ENCODE assay signal across 11 cellular contexts in genomic region chr1:4027492-4028138, GRCh38.
DNase-seq lines count a peak whose midpoint lies in the region; ATAC-seq and TF ChIP-seq lines count a peak whose summit lies in the region.
"Had no signal": no experiment of that assay in that cellular context is flagged by ENCODE, and none has a peak within 500 bp of the region (broad histone marks: within the 10 kb centered on the region; RNA-seq: fewer than 3 reads in every experiment).

No MANE protein-coding gene starts in this region.

- peaks cover 2% of the 10 kb centered on the region for H3K27me3 Mint-ChIP-seq in endodermal cell (ENCODE audit: insufficient read depth)

- 45 to 53% methylated on average over 6 to 16 of the region's 16 CpGs for WGBS in endodermal cell (ENCODE audit: insufficient coverage in 1 of 2, insufficient read length in 1 of 2), 2 experiments
- 23 to 27% methylated on average over 12 to 16 of the region's 16 CpGs for WGBS in body of pancreas, 2 donors
- 35 to 49% methylated on average over 16 of the region's 16 CpGs for WGBS in lower leg skin, 2 donors

- H3K4me3 Mint-ChIP-seq in endodermal cell: no peak overlapping the region

- in situ Hi-C loops in GM13977 (cut with MboI; ENCODE audit: low pct_unique_long_range_greater_than_20kb, low sequenced_read_pairs, unreplicated experiment): no loop called here

- H3K27ac ChIP-seq in endodermal cell (ENCODE audit: low read depth, low read length): no peak overlapping the region
- H3K27ac ChIP-seq in body of pancreas: no peak overlapping the region
- H3K27ac ChIP-seq: hepatocyte had no signal

- H3K27me3 ChIP-seq in endodermal cell (ENCODE audit: control insufficient read depth, insufficient read depth, low read length, poor library complexity, severe bottlenecking): no peaks in the 10 kb centered on the region
- no peaks in the 10 kb centered on the region for H3K27me3 ChIP-seq in body of pancreas

- H3K36me3 ChIP-seq in endodermal cell (ENCODE audit: control insufficient read depth, insufficient read depth, low read length): no peaks in the 10 kb centered on the region
- H3K36me3 ChIP-seq in body of pancreas (replicated peaks in 1 of 2; ENCODE audit: insufficient read depth in 1 of 2, low read depth in 2 of 2): no peaks in the 10 kb centered on the region

- H3K9me3 ChIP-seq in endodermal cell (ENCODE audit: control insufficient read depth, low read length): no peaks in the 10 kb centered on the region
- H3K9me3 ChIP-seq in body of pancreas: peaks cover 0 to 3% (median 0%) of the 10 kb centered on the region in 3 donors

- ATAC-seq in GM19372 (IDR thresholded peaks at IDR 0.05; ENCODE audit: low read depth, unreplicated experiment): peak; percentile 83
- peak; percentile 89 for ATAC-seq in HG03159 (IDR thresholded peaks at IDR 0.05; ENCODE audit: unreplicated experiment)
- no peak for ATAC-seq in body of pancreas
- ATAC-seq: HepG2 had no signal

- H3K4me3 ChIP-seq in endodermal cell (ENCODE audit: low read length) (no peak overlapping the region), body of pancreas (no peak overlapping the region), lower leg skin (ENCODE audit: low read depth, poor library complexity, severe bottlenecking) (no peak overlapping the region)
- H3K4me3 ChIP-seq: hepatocyte had no signal

- TF ChIP-seq CTCF in GM13977 (IDR thresholded peaks at IDR 0.05; ENCODE audit: extremely low read depth, insufficient read depth, missing control alignments) (no peak), endodermal cell (conservative IDR thresholded peaks at IDR 0.05) (no peak), body of pancreas (IDR thresholded peaks at IDR 0.05) (no peak), lower leg skin (IDR thresholded peaks at IDR 0.05) (no peak)

- H3K4me1 ChIP-seq in endodermal cell (ENCODE audit: control insufficient read depth, insufficient read depth, low read length): no peaks in the 10 kb centered on the region
- no peaks in the 10 kb centered on the region for H3K4me1 ChIP-seq in body of pancreas

- no peak overlapping the region for H3K27ac Mint-ChIP-seq in endodermal cell

- no peaks in the 10 kb centered on the region for H3K36me3 Mint-ChIP-seq in endodermal cell (ENCODE audit: low read depth)

- H3K4me1 Mint-ChIP-seq in endodermal cell: no peaks in the 10 kb centered on the region

- DNase-seq in GM13977 (ENCODE audit: low spot score) (peak; percentile 85), endodermal cell (peak; percentile 72), body of pancreas (no peak), cortex of kidney (lab: John Stamatoyannopoulos, UW) (no peak), lower leg skin (ENCODE audit: low spot score in 2 of 2) (no peak)
- DNase-seq: midbrain, NCI-H2081 treated with DMSO at 0.1 percent for 48 hours had no signal

- no peak overlapping the region for H3K9ac ChIP-seq in endodermal cell (ENCODE audit: extremely low read depth, low read length, poor library complexity, severe bottlenecking)

- peaks cover 4% of the 10 kb centered on the region for H3K9me3 Mint-ChIP-seq in endodermal cell

- TF ChIP-seq POLR2A in body of pancreas (IDR thresholded peaks at IDR 0.05): no peak
- no peak for TF ChIP-seq POLR2A in lower leg skin (IDR thresholded peaks at IDR 0.05)

- intact Hi-C loops in body of pancreas (cut with DNase I): no loop called here
- intact Hi-C loops in lower leg skin (cut with DNase I; ENCODE audit: low total_unique reads): no loop called here

Comparison
In these comparisons a context has a peak if more than half of its experiments do, and no peak if none do; other contexts are left out.
1. DNase-seq: peak in GM13977 (single experiment) and endodermal cell (single experiment); none in body of pancreas (0 of 4), cortex of kidney (single experiment) and lower leg skin (0 of 2).